In genomic region chr4:98506462-98507132, GRCh38 we compare ENCODE assay signal across 12 cellular contexts.
A peak's percentile ranks its signal among the peaks of the same experiment; 100 is the strongest.
DNase-seq lines count a peak whose midpoint lies in the region; ATAC-seq, FAIRE-seq and TF ChIP-seq lines count a peak whose summit lies in the region.
"Had no signal": no experiment of that assay in that cellular context is flagged by ENCODE, and none has a peak within 500 bp of the region (broad histone marks: within the 10 kb centered on the region; RNA-seq: fewer than 3 reads in every experiment).

No MANE protein-coding gene starts in this region.

- TF ChIP-seq CTCF in Caco-2 (IDR thresholded peaks at IDR 0.05; ENCODE audit: insufficient read depth in 1 of 2, low read depth in 1 of 2, low read length in 1 of 2, severe bottlenecking in 1 of 2, unreplicated experiment in 1 of 2) (peak; percentile 14 to 27), astrocyte of the spinal cord (IDR thresholded peaks at IDR 0.05; ENCODE audit: low read depth, low read length) (peak; percentile 31), HepG2 (CRISPR knock-in tag; IDR thresholded peaks at IDR 0.05) (no peak)

- 5% methylated on average over 5 of the region's 5 CpGs for WGBS in HepG2 (ENCODE audit: low lambda C conversion rate)

- POLR2A ChIA-PET in Caco-2 (lab: Charles Lee): no interaction called here
- POLR2A ChIA-PET in HepG2 (lab: Yijun Ruan, JAX): no interaction called here

- H3K27me3 Mint-ChIP-seq in Caco-2 (ENCODE audit: insufficient read depth, unreplicated experiment): no peaks in the 10 kb centered on the region

- H3K4me1 Mint-ChIP-seq in Caco-2 (ENCODE audit: low read depth, unreplicated experiment): no peaks in the 10 kb centered on the region

- H3K79me2 ChIP-seq in HepG2 (ENCODE audit: insufficient read depth, low read length): no peaks in the 10 kb centered on the region

- no peaks in the 10 kb centered on the region for H4K20me1 ChIP-seq in HepG2 (ENCODE audit: insufficient read depth, low read length)

- TF ChIP-seq EP300 in Ishikawa (IDR thresholded peaks at IDR 0.05; ENCODE audit: borderline replicate concordance): no peak
- TF ChIP-seq EP300 in HepG2 (IDR thresholded peaks at IDR 0.05; ENCODE audit: low read depth in 2 of 2, low read length in 2 of 2): no peak
- no peak for TF ChIP-seq EP300 in HepG2 (CRISPR knock-in tag; IDR thresholded peaks at IDR 0.05; ENCODE audit: borderline replicate concordance)

- no peak overlapping the region for H3K27ac Mint-ChIP-seq in Caco-2 (ENCODE audit: unreplicated experiment)

- BruUV-seq in Caco-2 (replicated peaks; lab: Mats Ljungman, UMichigan) (no TSS peak), HepG2 (replicated peaks; lab: Mats Ljungman, UMichigan) (no TSS peak)

- H3K9me3 Mint-ChIP-seq in Caco-2 (ENCODE audit: unreplicated experiment): no peaks in the 10 kb centered on the region

- H2AFZ ChIP-seq in HepG2 (ENCODE audit: low read length): no peak overlapping the region

- H3K9me3 ChIP-seq in Caco-2: no peaks in the 10 kb centered on the region
- no peaks in the 10 kb centered on the region for H3K9me3 ChIP-seq in HepG2 (ENCODE audit: low read length)
- H3K9me3 ChIP-seq: esophagus squamous epithelium, thyroid gland had no signal

- in situ Hi-C loops in astrocyte of the spinal cord (cut with HindIII; ENCODE audit: low sequenced_read_pairs): no loop called here
- in situ Hi-C loops in HepG2 (cut with HindIII; ENCODE audit: extremely low pct_ligation_motif_present, low pct_unique_long_range_greater_than_20kb): no loop called here

- FAIRE-seq in HepG2 (lab: Jason Lieb, UNC): no peak

- no peak overlapping the region for H3K4me2 ChIP-seq in HepG2 (ENCODE audit: low read depth, low read length)

- CTCF ChIA-PET in Caco-2 (lab: Charles Lee) (interaction anchor here (0.6 kb wide), 1 partner anchor 180 kb away, joined by 3 read pairs; no protein-coding TSS in a partner anchor), HepG2 (lab: Yijun Ruan, JAX; ENCODE audit: low intra/inter-chr PET ratio, low total read pairs) (no interaction called here)

- no peak for TF ChIP-seq POLR2A in HepG2 (IDR thresholded peaks at IDR 0.05; ENCODE audit: insufficient read depth in 1 of 2, low read depth in 2 of 2, low read length in 2 of 2)

- peak in 1 of 2 experiments; percentile 18 for DNase-seq in Caco-2
- DNase-seq in astrocyte of the spinal cord (ENCODE audit: low read depth, low spot score): no peak
- no peak for DNase-seq in HepG2 (ENCODE audit: low spot score)
- DNase-seq in NK-92 (lab: John Stamatoyannopoulos, UW; ENCODE audit: unreplicated experiment): no peak
- no peak for DNase-seq in NCI-H524 treated with DMSO at 0.1 percent for 48 hours (lab: John Stamatoyannopoulos, UW)
- DNase-seq in NCI-H1092 (lab: John Stamatoyannopoulos, UW): no peak
- DNase-seq in NCI-H345 treated with DMSO at 0.1 percent for 48 hours (lab: John Stamatoyannopoulos, UW; ENCODE audit: unreplicated experiment): no peak
- DNase-seq: esophagus squamous epithelium, HCEC 1CT, thyroid gland had no signal

- H3K27ac ChIP-seq in HepG2 (ENCODE audit: extremely low read length, insufficient read depth, low read length): no peak overlapping the region
- H3K27ac ChIP-seq: esophagus squamous epithelium, HL-60 had no signal

- H3K4me3 Mint-ChIP-seq in Caco-2 (ENCODE audit: unreplicated experiment): no peak overlapping the region

- H3K27me3 ChIP-seq in Caco-2 (replicated peaks; ENCODE audit: control insufficient read depth, insufficient read depth, low read length) (no peaks in the 10 kb centered on the region), HepG2 (ENCODE audit: control insufficient read depth in 1 of 2, insufficient read depth in 2 of 2, low read length in 2 of 2) (peaks cover 0 to 4% of the 10 kb centered on the region in 2 experiments; a peak in 1 of 5 replicates)
- H3K27me3 ChIP-seq: esophagus squamous epithelium, thyroid gland had no signal

- no peaks in the 10 kb centered on the region for H3K36me3 Mint-ChIP-seq in Caco-2 (ENCODE audit: insufficient read depth, unreplicated experiment)

- peak; percentile 28; the same call in 1 of the 3 replicates for ATAC-seq in HepG2

- no peaks in the 10 kb centered on the region for H3K36me3 ChIP-seq in Caco-2 (ENCODE audit: control insufficient read depth, insufficient read depth, low read length)
- H3K36me3 ChIP-seq in HepG2 (replicated peaks in 1 of 2; ENCODE audit: control insufficient read depth in 1 of 2, insufficient read depth in 2 of 2, low read length in 2 of 2): no peaks in the 10 kb centered on the region
- H3K36me3 ChIP-seq: thyroid gland had no signal

- no peak overlapping the region for H3K4me3 ChIP-seq in Caco-2 (ENCODE audit: low read depth, low read length)
- no peak overlapping the region for H3K4me3 ChIP-seq in astrocyte of the spinal cord (ENCODE audit: low read depth, low read length)
- H3K4me3 ChIP-seq in HepG2 (replicated peaks in 1 of 3; ENCODE audit: insufficient read depth in 1 of 3, low read depth in 2 of 3, low read length in 3 of 3): no peak overlapping the region
- H3K4me3 ChIP-seq: esophagus squamous epithelium, thyroid gland had no signal

- H3K9ac ChIP-seq in HepG2 (ENCODE audit: insufficient read depth, low read depth, low read length): no peak overlapping the region

- no peaks in the 10 kb centered on the region; the same call in 1 of the 2 replicates for H3K4me1 ChIP-seq in Caco-2
- H3K4me1 ChIP-seq in HepG2 (ENCODE audit: insufficient read depth, low read length): no peaks in the 10 kb centered on the region

- intact Hi-C loops in Caco-2 (cut with micrococcal nuclease; ENCODE audit: unreplicated experiment): no loop called here
- intact Hi-C loops in HepG2 (cut with micrococcal nuclease; ENCODE audit: unreplicated experiment): no loop called here

- TF ChIP-seq RAD21 in Ishikawa (IDR thresholded peaks at IDR 0.05; ENCODE audit: low read depth) (peak; percentile 33), HepG2 (CRISPR knock-in tag; IDR thresholded peaks at IDR 0.05) (no peak)

TF ChIP-seq in Ishikawa, 13 proteins besides CTCF, POLR2A, EP300 and RAD21 (continues in another document):
- TF ChIP-seq FOXM1 (IDR thresholded peaks at IDR 0.05; ENCODE audit: borderline replicate concordance, low read depth): no peak
- no peak for TF ChIP-seq NFIC (IDR thresholded peaks at IDR 0.05)
- TF ChIP-seq ZBTB7A (IDR thresholded peaks at IDR 0.05; ENCODE audit: low read depth): no peak
- no peak for TF ChIP-seq MAX (IDR thresholded peaks at IDR 0.05)
- TF ChIP-seq TAF1 (IDR thresholded peaks at IDR 0.05; ENCODE audit: low read depth): no peak
- no peak for TF ChIP-seq EGR1 (IDR thresholded peaks at IDR 0.05)
- TF ChIP-seq USF1 (IDR thresholded peaks at IDR 0.05): no peak
- TF ChIP-seq CREB1 (IDR thresholded peaks at IDR 0.05; ENCODE audit: low read depth): no peak
- TF ChIP-seq CEBPB (IDR thresholded peaks at IDR 0.05): no peak
- no peak for TF ChIP-seq TEAD4 (IDR thresholded peaks at IDR 0.05)
- no peak for TF ChIP-seq YY1 (IDR thresholded peaks at IDR 0.05; ENCODE audit: low read depth)
- TF ChIP-seq TCF12 (IDR thresholded peaks at IDR 0.05; ENCODE audit: low read depth): no peak

TF ChIP-seq in HepG2, 621 proteins besides CTCF, POLR2A, EP300 and RAD21:
- no peak for TF ChIP-seq GPN1 (CRISPR knock-in tag; IDR thresholded peaks at IDR 0.05; ENCODE audit: borderline replicate concordance)
- no peak for TF ChIP-seq ZNF274 (CRISPR knock-in tag; IDR thresholded peaks at IDR 0.05)
- TF ChIP-seq ELF1 (CRISPR knock-in tag; IDR thresholded peaks at IDR 0.05): no peak
- TF ChIP-seq ZSCAN22 (CRISPR knock-in tag; IDR thresholded peaks at IDR 0.05): no peak
- no peak for TF ChIP-seq ZNF703 (CRISPR knock-in tag; IDR thresholded peaks at IDR 0.05; ENCODE audit: borderline replicate concordance)
- no peak for TF ChIP-seq AHDC1 (CRISPR knock-in tag; IDR thresholded peaks at IDR 0.05; ENCODE audit: borderline replicate concordance)
- TF ChIP-seq ZNF333 (CRISPR knock-in tag; IDR thresholded peaks at IDR 0.05; ENCODE audit: borderline replicate concordance): no peak
- no peak for TF ChIP-seq ZNF556 (CRISPR knock-in tag; IDR thresholded peaks at IDR 0.05; ENCODE audit: borderline replicate concordance)
- no peak for TF ChIP-seq ZIK1 (CRISPR knock-in tag; IDR thresholded peaks at IDR 0.05; ENCODE audit: borderline replicate concordance, low read depth)
